In genomic region chr4:1711055-1711905, GRCh38 we compare ENCODE assay signal across 1 cellular context.
TF ChIP-seq lines count a peak whose summit lies in the region.

No MANE protein-coding gene starts in this region.

TF ChIP-seq in GM23338, 12 proteins besides CTCF, POLR2A, EP300 and RAD21 (continued from another document):
- no peak for TF ChIP-seq ZNF462 (CRISPR knock-in tag; IDR thresholded peaks at IDR 0.05)
- TF ChIP-seq ZNF331 (CRISPR knock-in tag; IDR thresholded peaks at IDR 0.05; ENCODE audit: low read depth): no peak
- no peak for TF ChIP-seq STAT1 (IDR thresholded peaks at IDR 0.05; ENCODE audit: unreplicated experiment)
- TF ChIP-seq POLR2AphosphoS5 (IDR thresholded peaks at IDR 0.05; ENCODE audit: low read depth): no peak
- TF ChIP-seq EZH2phosphoT487 (IDR thresholded peaks at IDR 0.05; ENCODE audit: unreplicated experiment): no peak
- no peak for TF ChIP-seq ZNF114 (CRISPR knock-in tag; IDR thresholded peaks at IDR 0.05)
